15 cellular contexts compared by ENCODE assay signal in the genomic region with DNA sequence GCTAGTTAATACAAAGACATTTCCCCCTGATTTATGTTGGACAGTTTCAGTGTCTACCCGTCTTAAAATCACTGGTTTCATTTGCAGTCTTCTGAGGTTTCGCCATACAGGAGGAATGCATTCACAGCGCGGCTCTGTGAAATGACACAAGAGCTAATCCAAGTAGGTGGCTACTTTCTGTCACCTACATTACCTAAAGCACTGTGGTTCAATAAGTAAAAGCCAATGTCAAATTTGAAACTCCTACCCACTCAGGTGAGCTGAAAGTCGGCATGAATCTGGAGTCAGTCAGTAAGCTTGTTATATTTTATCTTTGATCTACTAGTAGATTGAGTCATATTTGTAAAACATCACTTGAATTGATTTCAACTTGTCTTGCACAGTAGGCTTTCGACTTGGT.
DNase-seq lines count a peak whose midpoint lies in the region; ATAC-seq, FAIRE-seq and TF ChIP-seq lines count a peak whose summit lies in the region.
"Had no signal": no experiment of that assay in that cellular context is flagged by ENCODE, and none has a peak within 500 bp of the region (broad histone marks: within the 10 kb centered on the region; RNA-seq: fewer than 3 reads in every experiment).

No MANE protein-coding gene starts in this region.

- WGBS in HepG2 (ENCODE audit: low lambda C conversion rate): 7% methylated on average over 6 of the region's 6 CpGs

- in situ Hi-C loops in HepG2 (cut with HindIII; ENCODE audit: extremely low pct_ligation_motif_present, low pct_unique_long_range_greater_than_20kb): no loop called here

- H3K4me2 ChIP-seq in MM.1S (ENCODE audit: low read depth, low read length) (peak overlapping the region; percentile 60; the same call in 1 of the 2 replicates), HepG2 (ENCODE audit: low read depth, low read length) (no peak overlapping the region)

- H3K9me2 ChIP-seq in MM.1S (replicated peaks; ENCODE audit: insufficient read depth, low read length): no peaks in the 10 kb centered on the region

- ATAC-seq in HepG2 (no peak), HG03442 (IDR thresholded peaks at IDR 0.05; ENCODE audit: unreplicated experiment) (no peak)

- H3F3A ChIP-seq in MM.1S (ENCODE audit: insufficient read depth, low read length): peaks cover 3% of the 10 kb centered on the region; the same call in 1 of the 2 replicates

- H3K27me3 Mint-ChIP-seq in mesothelial cell of epicardium (ENCODE audit: low read depth): no peaks in the 10 kb centered on the region

- no peaks in the 10 kb centered on the region for H3K9me3 ChIP-seq in MM.1S (replicated peaks; ENCODE audit: insufficient read depth, low read length)
- no peaks in the 10 kb centered on the region for H3K9me3 ChIP-seq in HepG2 (ENCODE audit: low read length)

- H3K79me2 ChIP-seq in MM.1S (ENCODE audit: low read length) (no peaks in the 10 kb centered on the region), HepG2 (ENCODE audit: insufficient read depth, low read length) (no peaks in the 10 kb centered on the region)

- FAIRE-seq in HepG2 (lab: Jason Lieb, UNC): no peak

- H3K27ac Mint-ChIP-seq in mesothelial cell of epicardium: peak overlapping the region; percentile 37
- H3K27ac Mint-ChIP-seq: CD14-positive monocyte had no signal

- TF ChIP-seq CTCF in MM.1S (IDR thresholded peaks at IDR 0.05; ENCODE audit: low read length): no peak
- TF ChIP-seq CTCF in mesothelial cell of epicardium (IDR thresholded peaks at IDR 0.05; ENCODE audit: unreplicated experiment): no peak
- no peak for TF ChIP-seq CTCF in HepG2 (CRISPR knock-in tag; IDR thresholded peaks at IDR 0.05)

- no TSS peak for BruUV-seq in HepG2 (replicated peaks; lab: Mats Ljungman, UMichigan)

- H2AFZ ChIP-seq in MM.1S (ENCODE audit: low read length): no peak overlapping the region
- no peak overlapping the region for H2AFZ ChIP-seq in HepG2 (ENCODE audit: low read length)

- H3K4me1 Mint-ChIP-seq in mesothelial cell of epicardium: peaks cover 34% of the 10 kb centered on the region
- H3K4me1 Mint-ChIP-seq: CD14-positive monocyte had no signal

- no peak for TF ChIP-seq RAD21 in HepG2 (CRISPR knock-in tag; IDR thresholded peaks at IDR 0.05)

- no peak for TF ChIP-seq EP300 in HepG2 (IDR thresholded peaks at IDR 0.05; ENCODE audit: low read depth in 2 of 2, low read length in 2 of 2)
- TF ChIP-seq EP300 in HepG2 (CRISPR knock-in tag; IDR thresholded peaks at IDR 0.05; ENCODE audit: borderline replicate concordance): no peak

- H3K36me3 ChIP-seq in MM.1S (replicated peaks; ENCODE audit: insufficient read depth, low read length): no peaks in the 10 kb centered on the region
- H3K36me3 ChIP-seq in HepG2 (replicated peaks in 1 of 2; ENCODE audit: control insufficient read depth in 1 of 2, insufficient read depth in 2 of 2, low read length in 2 of 2): no peaks in the 10 kb centered on the region

- H3K9ac ChIP-seq in MM.1S (ENCODE audit: low read length) (no peak overlapping the region), HepG2 (ENCODE audit: insufficient read depth, low read depth, low read length) (no peak overlapping the region)

- H3K4me1 ChIP-seq in MM.1S (ENCODE audit: low read length) (peaks cover 10% of the 10 kb centered on the region; the same call in 1 of the 2 replicates), HepG2 (ENCODE audit: insufficient read depth, low read length) (no peaks in the 10 kb centered on the region)

- H3K4me3 Mint-ChIP-seq in mesothelial cell of epicardium: no peak overlapping the region
- H3K4me3 Mint-ChIP-seq: CD14-positive monocyte had no signal

- no peak for TF ChIP-seq POLR2A in HepG2 (IDR thresholded peaks at IDR 0.05; ENCODE audit: insufficient read depth in 1 of 2, low read depth in 2 of 2, low read length in 2 of 2)

- POLR2A ChIA-PET in HepG2 (lab: Yijun Ruan, JAX): no interaction called here

- no peaks in the 10 kb centered on the region for H3K27me3 ChIP-seq in MM.1S (replicated peaks; ENCODE audit: insufficient read depth, low read length)
- no peaks in the 10 kb centered on the region for H3K27me3 ChIP-seq in HepG2 (ENCODE audit: control insufficient read depth in 1 of 2, insufficient read depth in 2 of 2, low read length in 2 of 2)

- H3K9me3 Mint-ChIP-seq in mesothelial cell of epicardium: no peaks in the 10 kb centered on the region
- H3K9me3 Mint-ChIP-seq: CD14-positive monocyte had no signal

- H3K27ac ChIP-seq in MM.1S (ENCODE audit: low read length) (no peak overlapping the region), HepG2 (ENCODE audit: extremely low read length, insufficient read depth, low read length) (no peak overlapping the region)

- CTCF ChIA-PET in HepG2 (lab: Yijun Ruan, JAX; ENCODE audit: low intra/inter-chr PET ratio, low total read pairs): no interaction called here

- peaks cover 5% of the 10 kb centered on the region for H3K36me3 Mint-ChIP-seq in mesothelial cell of epicardium
- H3K36me3 Mint-ChIP-seq: CD14-positive monocyte had no signal

- intact Hi-C loops in HepG2 (cut with micrococcal nuclease; ENCODE audit: unreplicated experiment): loop anchor here (2.0 to 10.0 kb wide), 2 partner anchors 1399 to 1647 kb away; no protein-coding TSS in a partner anchor

- H4K20me1 ChIP-seq in MM.1S (ENCODE audit: insufficient read depth, low read length): no peaks in the 10 kb centered on the region
- no peaks in the 10 kb centered on the region for H4K20me1 ChIP-seq in HepG2 (ENCODE audit: insufficient read depth, low read length)

- peak; percentile 24 to 29 for DNase-seq in NCI-H526 (lab: John Stamatoyannopoulos, UW)
- no peak for DNase-seq in NCI-H526 treated with DMSO at 0.1 percent for 48 hours (lab: John Stamatoyannopoulos, UW)
- DNase-seq in activated naive CD4-positive, alpha-beta T cell treated with Interleukin-2 at 50 U/mL for 16 hours: peak; percentile 15
- no peak for DNase-seq in activated naive CD4-positive, alpha-beta T cell (lab: John Stamatoyannopoulos, UW)
- peak; percentile 70 for DNase-seq in MM.1S
- no peak for DNase-seq in mesothelial cell of epicardium (ENCODE audit: low spot score in 2 of 2, unreplicated experiment in 2 of 2)
- no peak for DNase-seq in HepG2 (ENCODE audit: low spot score)
- DNase-seq: 8988T, DMS79 treated with DMSO at 0.1 percent for 48 hours, NCI-H1105 treated with DMSO at 0.1 percent for 48 hours, NCI-H1694 treated with DMSO at 0.1 percent for 48 hours, NCI-H226, NCI-H524 had no signal

- H3K4me3 ChIP-seq in MM.1S (ENCODE audit: low read length) (no peak overlapping the region), HepG2 (replicated peaks in 1 of 3; ENCODE audit: insufficient read depth in 1 of 3, low read depth in 2 of 3, low read length in 3 of 3) (no peak overlapping the region)

TF ChIP-seq in HepG2, 621 proteins besides CTCF, POLR2A, EP300 and RAD21 (continues in another document):
- TF ChIP-seq ONECUT2 (CRISPR knock-in tag; IDR thresholded peaks at IDR 0.05) (no peak), ZBTB7B (CRISPR knock-in tag; IDR thresholded peaks at IDR 0.05) (no peak), EZH2 (conservative IDR thresholded peaks at IDR 0.05; ENCODE audit: low read depth, low read length) (no peak), MLLT10 (CRISPR knock-in tag; IDR thresholded peaks at IDR 0.05) (no peak), PAWR (CRISPR knock-in tag; IDR thresholded peaks at IDR 0.05; ENCODE audit: borderline replicate concordance) (no peak), ELF3 (CRISPR knock-in tag; IDR thresholded peaks at IDR 0.05) (no peak), STAG1 (CRISPR knock-in tag; IDR thresholded peaks at IDR 0.05) (no peak), SATB2 (CRISPR knock-in tag; IDR thresholded peaks at IDR 0.05) (no peak), ZNF510 (CRISPR knock-in tag; IDR thresholded peaks at IDR 0.05; ENCODE audit: low read depth) (no peak)
- TF ChIP-seq, protein P1, sequence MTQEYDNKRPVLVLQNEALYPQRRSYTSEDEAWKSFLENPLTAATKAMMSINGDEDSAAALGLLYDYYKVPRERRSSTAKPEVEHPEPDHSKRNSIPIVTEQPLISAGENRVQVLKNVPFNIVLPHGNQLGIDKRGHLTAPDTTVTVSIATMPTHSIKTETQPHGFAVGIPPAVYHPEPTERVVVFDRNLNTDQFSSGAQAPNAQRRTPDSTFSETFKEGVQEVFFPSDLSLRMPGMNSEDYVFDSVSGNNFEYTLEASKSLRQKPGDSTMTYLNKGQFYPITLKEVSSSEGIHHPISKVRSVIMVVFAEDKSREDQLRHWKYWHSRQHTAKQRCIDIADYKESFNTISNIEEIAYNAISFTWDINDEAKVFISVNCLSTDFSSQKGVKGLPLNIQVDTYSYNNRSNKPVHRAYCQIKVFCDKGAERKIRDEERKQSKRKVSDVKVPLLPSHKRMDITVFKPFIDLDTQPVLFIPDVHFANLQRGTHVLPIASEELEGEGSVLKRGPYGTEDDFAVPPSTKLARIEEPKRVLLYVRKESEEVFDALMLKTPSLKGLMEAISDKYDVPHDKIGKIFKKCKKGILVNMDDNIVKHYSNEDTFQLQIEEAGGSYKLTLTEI (CRISPR knock-in tag; conservative IDR thresholded peaks at IDR 0.05): no peak
- TF ChIP-seq, protein P2, sequence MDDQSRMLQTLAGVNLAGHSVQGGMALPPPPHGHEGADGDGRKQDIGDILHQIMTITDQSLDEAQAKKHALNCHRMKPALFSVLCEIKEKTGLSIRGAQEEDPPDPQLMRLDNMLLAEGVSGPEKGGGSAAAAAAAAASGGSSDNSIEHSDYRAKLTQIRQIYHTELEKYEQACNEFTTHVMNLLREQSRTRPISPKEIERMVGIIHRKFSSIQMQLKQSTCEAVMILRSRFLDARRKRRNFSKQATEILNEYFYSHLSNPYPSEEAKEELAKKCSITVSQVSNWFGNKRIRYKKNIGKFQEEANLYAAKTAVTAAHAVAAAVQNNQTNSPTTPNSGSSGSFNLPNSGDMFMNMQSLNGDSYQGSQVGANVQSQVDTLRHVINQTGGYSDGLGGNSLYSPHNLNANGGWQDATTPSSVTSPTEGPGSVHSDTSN (CRISPR knock-in tag; IDR thresholded peaks at IDR 0.05; ENCODE audit: borderline replicate concordance): no peak
- TF ChIP-seq, protein P3, sequence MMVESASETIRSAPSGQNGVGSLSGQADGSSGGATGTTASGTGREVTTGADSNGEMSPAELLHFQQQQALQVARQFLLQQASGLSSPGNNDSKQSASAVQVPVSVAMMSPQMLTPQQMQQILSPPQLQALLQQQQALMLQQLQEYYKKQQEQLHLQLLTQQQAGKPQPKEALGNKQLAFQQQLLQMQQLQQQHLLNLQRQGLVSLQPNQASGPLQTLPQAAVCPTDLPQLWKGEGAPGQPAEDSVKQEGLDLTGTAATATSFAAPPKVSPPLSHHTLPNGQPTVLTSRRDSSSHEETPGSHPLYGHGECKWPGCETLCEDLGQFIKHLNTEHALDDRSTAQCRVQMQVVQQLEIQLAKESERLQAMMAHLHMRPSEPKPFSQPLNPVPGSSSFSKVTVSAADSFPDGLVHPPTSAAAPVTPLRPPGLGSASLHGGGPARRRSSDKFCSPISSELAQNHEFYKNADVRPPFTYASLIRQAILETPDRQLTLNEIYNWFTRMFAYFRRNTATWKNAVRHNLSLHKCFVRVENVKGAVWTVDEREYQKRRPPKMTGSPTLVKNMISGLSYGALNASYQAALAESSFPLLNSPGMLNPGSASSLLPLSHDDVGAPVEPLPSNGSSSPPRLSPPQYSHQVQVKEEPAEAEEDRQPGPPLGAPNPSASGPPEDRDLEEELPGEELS (CRISPR knock-in tag; IDR thresholded peaks at IDR 0.05): no peak

Comparison
In these comparisons a context has a peak if more than half of its experiments do, and no peak if none do; other contexts are left out.
1. DNase-seq: peak in NCI-H526 (2 of 2), activated naive CD4-positive, alpha-beta T cell treated with Interleukin-2 at 50 U/mL for 16 hours (single experiment) and MM.1S (single experiment); none in NCI-H526 treated with DMSO at 0.1 percent for 48 hours (single experiment), activated naive CD4-positive, alpha-beta T cell (0 of 4), mesothelial cell of epicardium (0 of 2) and HepG2 (single experiment).